ENCODE assay signal across 1 cellular context in the genomic region with DNA sequence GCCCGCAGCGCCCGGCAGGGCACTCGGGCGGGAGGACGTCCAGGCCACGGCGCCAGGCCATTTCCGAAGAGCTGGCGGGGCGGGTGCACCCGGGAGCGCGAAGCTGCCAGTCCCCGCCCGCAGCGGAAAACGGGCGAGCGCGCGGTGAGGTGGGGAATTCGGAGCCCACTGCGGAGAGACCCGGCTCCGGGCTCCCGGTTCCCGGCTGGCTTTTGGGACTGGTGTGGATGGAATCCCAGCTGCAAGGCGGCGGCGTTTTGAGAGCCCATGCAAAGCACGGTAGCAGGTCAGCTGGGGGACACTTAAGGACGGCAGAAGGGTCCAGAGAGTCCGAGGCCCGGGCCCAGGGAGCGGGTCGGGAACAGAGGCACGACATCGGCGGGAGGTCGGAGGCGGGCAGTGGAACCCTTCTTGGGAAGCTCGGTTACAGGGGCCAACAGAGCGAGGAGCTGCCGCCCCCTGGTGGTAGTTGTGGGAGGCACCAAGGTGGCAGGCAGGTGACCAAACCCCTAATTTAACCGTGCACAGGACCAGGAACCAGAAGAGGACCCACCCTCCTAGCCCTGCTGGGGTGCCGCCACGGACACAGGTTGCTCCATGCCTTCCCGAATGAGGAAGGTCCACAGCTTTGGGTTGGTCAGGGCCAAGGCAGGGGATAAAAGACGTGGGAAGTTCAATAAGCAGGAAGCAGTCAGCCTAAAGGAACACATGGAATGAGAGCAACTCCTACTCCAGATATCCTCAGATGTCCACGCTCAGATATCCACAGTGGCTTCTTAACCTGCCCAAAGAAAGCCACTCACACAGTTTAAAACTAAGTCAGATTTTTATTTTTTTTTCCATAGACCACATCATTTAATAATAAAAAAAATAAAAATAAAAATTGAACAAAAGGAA.
TF ChIP-seq lines count a peak whose summit lies in the region.

No MANE protein-coding gene starts in this region.

TF ChIP-seq in GM23338, 12 proteins besides CTCF, POLR2A, EP300 and RAD21:
- TF ChIP-seq POLR2AphosphoS5 (IDR thresholded peaks at IDR 0.05; ENCODE audit: low read depth) = peak; percentile 67
- TF ChIP-seq, protein P1, sequence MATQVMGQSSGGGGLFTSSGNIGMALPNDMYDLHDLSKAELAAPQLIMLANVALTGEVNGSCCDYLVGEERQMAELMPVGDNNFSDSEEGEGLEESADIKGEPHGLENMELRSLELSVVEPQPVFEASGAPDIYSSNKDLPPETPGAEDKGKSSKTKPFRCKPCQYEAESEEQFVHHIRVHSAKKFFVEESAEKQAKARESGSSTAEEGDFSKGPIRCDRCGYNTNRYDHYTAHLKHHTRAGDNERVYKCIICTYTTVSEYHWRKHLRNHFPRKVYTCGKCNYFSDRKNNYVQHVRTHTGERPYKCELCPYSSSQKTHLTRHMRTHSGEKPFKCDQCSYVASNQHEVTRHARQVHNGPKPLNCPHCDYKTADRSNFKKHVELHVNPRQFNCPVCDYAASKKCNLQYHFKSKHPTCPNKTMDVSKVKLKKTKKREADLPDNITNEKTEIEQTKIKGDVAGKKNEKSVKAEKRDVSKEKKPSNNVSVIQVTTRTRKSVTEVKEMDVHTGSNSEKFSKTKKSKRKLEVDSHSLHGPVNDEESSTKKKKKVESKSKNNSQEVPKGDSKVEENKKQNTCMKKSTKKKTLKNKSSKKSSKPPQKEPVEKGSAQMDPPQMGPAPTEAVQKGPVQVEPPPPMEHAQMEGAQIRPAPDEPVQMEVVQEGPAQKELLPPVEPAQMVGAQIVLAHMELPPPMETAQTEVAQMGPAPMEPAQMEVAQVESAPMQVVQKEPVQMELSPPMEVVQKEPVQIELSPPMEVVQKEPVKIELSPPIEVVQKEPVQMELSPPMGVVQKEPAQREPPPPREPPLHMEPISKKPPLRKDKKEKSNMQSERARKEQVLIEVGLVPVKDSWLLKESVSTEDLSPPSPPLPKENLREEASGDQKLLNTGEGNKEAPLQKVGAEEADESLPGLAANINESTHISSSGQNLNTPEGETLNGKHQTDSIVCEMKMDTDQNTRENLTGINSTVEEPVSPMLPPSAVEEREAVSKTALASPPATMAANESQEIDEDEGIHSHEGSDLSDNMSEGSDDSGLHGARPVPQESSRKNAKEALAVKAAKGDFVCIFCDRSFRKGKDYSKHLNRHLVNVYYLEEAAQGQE (IDR thresholded peaks at IDR 0.05; ENCODE audit: unreplicated experiment) = no peak
